Comparison of ENCODE assay signal across 17 cellular contexts in the genomic region with DNA sequence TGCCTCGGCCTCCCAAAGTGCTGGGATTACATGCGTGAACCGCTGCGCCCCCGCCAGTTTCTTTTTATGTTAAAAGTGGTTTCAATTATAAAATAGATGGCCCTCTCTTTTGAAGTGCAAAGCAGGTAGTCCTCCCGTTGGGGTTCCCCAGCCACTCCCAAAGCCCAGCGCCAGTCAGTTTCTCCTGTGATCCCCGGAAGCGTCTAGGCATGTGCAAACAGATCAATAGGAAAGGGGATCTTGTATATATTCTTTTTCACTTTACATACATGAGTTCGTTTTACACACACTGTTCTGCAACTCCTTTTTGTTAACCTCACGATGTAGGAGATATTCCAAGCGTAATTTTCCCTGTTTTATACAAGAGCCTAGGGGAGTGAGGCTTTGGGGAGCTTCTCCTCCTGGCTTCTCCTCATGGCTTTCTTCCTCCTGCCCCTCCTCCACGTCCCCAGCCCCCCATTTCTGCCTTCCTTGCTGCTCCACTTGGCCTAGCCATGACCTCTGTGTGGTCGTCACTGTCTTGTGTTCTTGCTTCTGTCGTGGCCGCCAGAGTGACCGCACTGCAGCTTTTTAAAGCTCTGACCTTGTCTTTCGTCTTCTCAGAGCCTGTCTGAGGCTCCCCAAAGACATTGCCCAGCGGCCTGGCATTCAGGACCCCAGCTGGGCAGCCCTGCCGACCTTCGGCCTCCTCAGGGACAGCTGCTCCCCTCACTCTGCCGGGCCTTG. TPM values are rescaled to one million over a fixed set of nuclear protein-coding genes. Genes with fewer than 3 reads are reported as not detected.
DNase-seq lines count a peak whose midpoint lies in the region; ATAC-seq and TF ChIP-seq lines count a peak whose summit lies in the region.
"Had no signal": no experiment of that assay in that cellular context is flagged by ENCODE, and none has a peak within 500 bp of the region (broad histone marks: within the 10 kb centered on the region; RNA-seq: fewer than 3 reads in every experiment).

No MANE protein-coding gene starts in this region.

- H3K27ac Mint-ChIP-seq in brain (peak overlapping the region in 3 of 5 experiments; percentile 35 to 95 (median 85)), neural crest cell (ENCODE audit: unreplicated experiment) (no peak overlapping the region)
- H3K27ac Mint-ChIP-seq: IgD-negative memory B cell had no signal

- peak overlapping the region in 1 of 5 experiments; percentile 60 for H3K4me3 Mint-ChIP-seq in brain
- peak overlapping the region; percentile 56 for H3K4me3 Mint-ChIP-seq in neural crest cell

- H3K4me1 Mint-ChIP-seq in brain: peaks cover 55% of the 10 kb centered on the region
- peaks cover 45% of the 10 kb centered on the region for H3K4me1 Mint-ChIP-seq in neural crest cell

- no peak overlapping the region for H3K4me3 ChIP-seq in testis
- H3K4me3 ChIP-seq: HAP-1, SK-N-MC had no signal

- TF ChIP-seq CTCF in brain (conservative IDR thresholded peaks at IDR 0.05) (no peak), neural crest cell (conservative IDR thresholded peaks at IDR 0.05) (no peak), testis (IDR thresholded peaks at IDR 0.05) (no peak)

- 54 to 71% methylated on average over 22 of the region's 22 CpGs for WGBS in testis, 2 donors

- no peak for ATAC-seq in HG02938 (IDR thresholded peaks at IDR 0.05; ENCODE audit: unreplicated experiment)

- H3K9me3 Mint-ChIP-seq in brain (peaks cover 0 to 5% (median under 1%) of the 10 kb centered on the region in 5 experiments), neural crest cell (no peaks in the 10 kb centered on the region)

- no peaks in the 10 kb centered on the region for H3K27me3 ChIP-seq in testis

- H3K9me3 ChIP-seq in testis: no peaks in the 10 kb centered on the region
- H3K9me3 ChIP-seq: HAP-1 had no signal

- H3K27ac ChIP-seq in testis: peak overlapping the region; percentile 35 to 86
- H3K27ac ChIP-seq: SK-N-MC had no signal

- DNase-seq in Kasumi-1 (lab: John Stamatoyannopoulos, UW): peak; percentile 21 to 36
- no peak for DNase-seq in neural crest cell (ENCODE audit: low read depth, low spot score)
- DNase-seq in testis: peak; percentile 48
- no peak for DNase-seq in inferior parietal cortex (ENCODE audit: extremely low spot score)
- DNase-seq in globus pallidus (ENCODE audit: low spot score): no peak
- DNase-seq: EL, MV-4-11, NCI-H1694, NCI-H2107, NCI-H345 had no signal

- H3K27me3 Mint-ChIP-seq in brain: peaks cover 15% of the 10 kb centered on the region
- H3K27me3 Mint-ChIP-seq in neural crest cell (ENCODE audit: low read depth): peaks cover 13% of the 10 kb centered on the region

- peaks cover 47% of the 10 kb centered on the region for H3K4me1 ChIP-seq in testis
- H3K4me1 ChIP-seq: HAP-1 had no signal

- no peak for TF ChIP-seq POLR2A in testis (IDR thresholded peaks at IDR 0.05)

- H3K36me3 Mint-ChIP-seq in brain: no peaks in the 10 kb centered on the region
- no peaks in the 10 kb centered on the region for H3K36me3 Mint-ChIP-seq in neural crest cell (ENCODE audit: low read depth)
- H3K36me3 Mint-ChIP-seq: IgD-negative memory B cell had no signal

- intact Hi-C loops in testis (cut with DNase I; ENCODE audit: low total_unique reads): no loop called here

- no peaks in the 10 kb centered on the region for H3K36me3 ChIP-seq in testis (ENCODE audit: low read depth, missing control alignments)
- H3K36me3 ChIP-seq: HAP-1 had no signal

RNA-seq across cellular contexts. Expression of a gene that starts 16.1 kb away (rescaled TPM):
- polyA plus RNA-seq in brain (ENCODE audit: insufficient read depth, low read depth, low replicate concordance) (233 TPM), testis (ENCODE audit: insufficient read depth, low read depth, low replicate concordance) (45.6 TPM)
- total RNA-seq in neural crest cell (4.4 and 5.2 TPM in 2 replicates), testis (100 to 1,000 TPM in 1 of 2 donors, 10 to 100 TPM in 1; 59.4 to 109 TPM)
- total RNA-seq: HT-29, PC-3 had no signal
- polyA plus RNA-seq: IgD-negative memory B cell had no signal

Comparison
In these comparisons a context has a peak if more than half of its experiments do, and no peak if none do; other contexts are left out.
1. DNase-seq: peak in Kasumi-1 (2 of 2) and testis (single experiment); none in neural crest cell (single experiment), inferior parietal cortex (single experiment) and globus pallidus (single experiment).